ENCODE assay signal across 9 cellular contexts in genomic region chr19:4140237-4140711, GRCh38. TPM values are rescaled to one million over a fixed set of nuclear protein-coding genes. Genes with fewer than 3 reads are reported as not detected.
DNase-seq lines count a peak whose midpoint lies in the region; ATAC-seq and TF ChIP-seq lines count a peak whose summit lies in the region.
"Had no signal": no experiment of that assay in that cellular context is flagged by ENCODE, and none has a peak within 500 bp of the region (broad histone marks: within the 10 kb centered on the region; RNA-seq: fewer than 3 reads in every experiment).

No MANE protein-coding gene starts in this region.

- peak overlapping the region in 2 of 5 experiments; percentile 43 to 87 for H3K27ac Mint-ChIP-seq in brain

- H3K9me2 ChIP-seq in OCI-LY7 (ENCODE audit: insufficient read depth, low read length): no peaks in the 10 kb centered on the region

- no peaks in the 10 kb centered on the region for H3K36me3 ChIP-seq in OCI-LY7 (ENCODE audit: insufficient read depth, low read length)
- H3K36me3 ChIP-seq: BLaER1 treated with 17β-estradiol and CSF1 and Interleukin-3, amounts not matched to agents 10 nM and 100 nM had no signal

- peaks cover 0 to 2% (median 0%) of the 10 kb centered on the region in 5 experiments for H3K9me3 Mint-ChIP-seq in brain

- DNase-seq in NCI-H2107 treated with DMSO at 0.1 percent for 48 hours (lab: John Stamatoyannopoulos, UW; ENCODE audit: unreplicated experiment) (peak; percentile 29), NCI-H2107 (lab: John Stamatoyannopoulos, UW) (no peak), KBM-7 (peak; percentile 63), OCI-LY7 (ENCODE audit: low spot score) (peak; percentile 85), islet precursor cell (peak; percentile 73), stromal cell of bone marrow (ENCODE audit: low read depth) (peak; percentile 43)

- in situ Hi-C loops in KBM-7 (cut with MboI; ENCODE audit: low pct_unique_long_range_greater_than_20kb, low sequenced_read_pairs): no loop called here

- no peak overlapping the region for H3K27ac ChIP-seq in OCI-LY7 (ENCODE audit: low read depth, low read length, poor library complexity, severe bottlenecking)
- H3K27ac ChIP-seq: BLaER1 treated with 17β-estradiol and CSF1 and Interleukin-3, amounts not matched to agents 10 nM and 100 nM had no signal

- peak overlapping the region; percentile 52 for H3K4me2 ChIP-seq in OCI-LY7 (ENCODE audit: low read length)

- CTCF ChIA-PET in OCI-LY7 (lab: Charles Lee; ENCODE audit: unreplicated experiment): no interaction called here

- no peaks in the 10 kb centered on the region for H3K79me2 ChIP-seq in OCI-LY7 (ENCODE audit: insufficient read depth, low read depth, low read length)

- intact Hi-C loops in OCI-LY7 (cut with micrococcal nuclease; ENCODE audit: unreplicated experiment): loop anchor here (1.0 kb wide), 1 partner anchor 46 kb away; no protein-coding TSS in a partner anchor

- peak overlapping the region; percentile 14 for H3K4me3 ChIP-seq in OCI-LY7 (ENCODE audit: low read depth, low read length, poor library complexity, severe bottlenecking)
- H3K4me3 ChIP-seq: BLaER1 treated with 17β-estradiol and CSF1 and Interleukin-3, amounts not matched to agents 10 nM and 100 nM had no signal

- H4K20me1 ChIP-seq in OCI-LY7 (ENCODE audit: insufficient read depth, low read length): no peaks in the 10 kb centered on the region
- H4K20me1 ChIP-seq: BLaER1 treated with 17β-estradiol and CSF1 and Interleukin-3, amounts not matched to agents 10 nM and 100 nM had no signal

- no peaks in the 10 kb centered on the region for H3K9me3 ChIP-seq in OCI-LY7 (ENCODE audit: low read length)
- H3K9me3 ChIP-seq: BLaER1 treated with 17β-estradiol and CSF1 and Interleukin-3, amounts not matched to agents 10 nM and 100 nM had no signal

- no peak overlapping the region for H3K4me3 Mint-ChIP-seq in brain

- peaks cover 8% of the 10 kb centered on the region for H3K27me3 Mint-ChIP-seq in brain

- ATAC-seq in GM21717 (IDR thresholded peaks at IDR 0.05; ENCODE audit: unreplicated experiment): no peak

- H2AFZ ChIP-seq in OCI-LY7 (ENCODE audit: low read length): peak overlapping the region; percentile 96

- peaks cover 8% of the 10 kb centered on the region for H3K4me1 ChIP-seq in OCI-LY7 (ENCODE audit: insufficient read depth, low read length, poor library complexity, severe bottlenecking)

- H3K36me3 Mint-ChIP-seq in brain: no peaks in the 10 kb centered on the region

- peak; percentile 66; the same call in 1 of the 2 replicates for TF ChIP-seq CTCF in OCI-LY7 (conservative IDR thresholded peaks at IDR 0.05; ENCODE audit: low read length)
- TF ChIP-seq CTCF in brain (conservative IDR thresholded peaks at IDR 0.05): peak; percentile 51 to 64

- peaks cover 4% of the 10 kb centered on the region for H3K4me1 Mint-ChIP-seq in brain

- POLR2A ChIA-PET in OCI-LY7 (lab: Charles Lee): interaction anchor here (0.7 kb wide), 2 partner anchors 138 to 332 kb away, joined by 3 to 4 read pairs; partner anchors contain the start of gene HDGFL2

- no TSS peak for BruUV-seq in OCI-LY7 (replicated peaks; lab: Mats Ljungman, UMichigan)

RNA-seq across cellular contexts. Expression of gene CREB3L3, which starts 13.2 kb away (rescaled TPM):
- 0.08 and 0.09 TPM in 2 replicates for total RNA-seq in OCI-LY7 (2014; rRNA removed; shearing (Covaris generic))
- not detected in 2 replicates for total RNA-seq in OCI-LY7 (2022)
- 0.39 TPM for polyA plus RNA-seq in brain (ENCODE audit: insufficient read depth, low read depth, low replicate concordance)

RNA-seq across cellular contexts. Expression of gene MAP2K2, which starts 16.4 kb away (rescaled TPM):
- total RNA-seq in OCI-LY7 (2014; rRNA removed; shearing (Covaris generic)): 84.7 and 105 TPM in 2 replicates
- 116 and 120 TPM in 2 replicates for total RNA-seq in OCI-LY7 (2022)
- 266 TPM for polyA plus RNA-seq in brain (ENCODE audit: insufficient read depth, low read depth, low replicate concordance)

RNA-seq across cellular contexts. Expression of gene SIRT6, which starts 42.1 kb away (rescaled TPM):
- 29.1 and 31.7 TPM in 2 replicates for total RNA-seq in OCI-LY7 (2014; rRNA removed; shearing (Covaris generic))
- total RNA-seq in OCI-LY7 (2022): 45.3 and 46.2 TPM in 2 replicates
- polyA plus RNA-seq in brain (ENCODE audit: insufficient read depth, low read depth, low replicate concordance): 39.6 TPM

RNA-seq across cellular contexts. Expression of gene ANKRD24, which starts 42.2 kb away (rescaled TPM):
- total RNA-seq in OCI-LY7 (2014; rRNA removed; shearing (Covaris generic)): 1.7 and 2.8 TPM in 2 replicates
- 4.4 and 4.8 TPM in 2 replicates for total RNA-seq in OCI-LY7 (2022)
- 6.2 TPM for polyA plus RNA-seq in brain (ENCODE audit: insufficient read depth, low read depth, low replicate concordance)
